ENCODE assay signal across 7 cellular contexts in the genomic region with DNA sequence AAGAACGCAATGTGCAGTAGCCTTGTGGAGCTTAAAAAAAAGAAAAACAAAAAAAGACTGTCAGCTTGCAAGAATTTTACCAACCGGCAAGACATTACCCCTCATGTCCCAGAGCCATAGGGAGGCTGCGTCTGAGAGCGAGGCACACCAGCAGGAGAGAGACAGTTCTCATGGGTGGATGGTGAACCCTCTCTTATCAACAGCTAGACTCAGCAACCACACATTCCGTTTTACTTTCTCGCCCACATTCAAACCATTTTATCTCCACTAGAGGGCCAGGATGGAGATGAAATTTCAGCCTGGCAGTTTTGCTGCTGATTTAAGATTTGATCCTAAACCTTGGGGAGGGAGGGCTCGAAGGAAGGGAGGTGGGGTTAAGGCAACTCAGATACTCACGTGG.
DNase-seq lines count a peak whose midpoint lies in the region; ATAC-seq and TF ChIP-seq lines count a peak whose summit lies in the region.

No MANE protein-coding gene starts in this region.

- peaks cover 8 to 10% of the 10 kb centered on the region in 2 experiments for H3K4me1 ChIP-seq in trophoblast cell (ENCODE audit: control insufficient read depth in 1 of 2, insufficient read depth in 2 of 2, low read length in 2 of 2)

- H4K91ac ChIP-seq in trophoblast cell (ENCODE audit: low read depth, low read length): no peak overlapping the region

- no peak overlapping the region for H2BK12ac ChIP-seq in trophoblast cell (ENCODE audit: low read length)

- no peak overlapping the region for H3K4me2 ChIP-seq in trophoblast cell (ENCODE audit: low read length)

- H3K14ac ChIP-seq in trophoblast cell (ENCODE audit: low read length): no peak overlapping the region

- H3K9ac ChIP-seq in trophoblast cell (ENCODE audit: low read length): no peak overlapping the region

- H3K27me3 Mint-ChIP-seq in activated CD4-positive, alpha-beta memory T cell treated with anti-CD3 and anti-CD28 coated beads, Interleukin-2, amount 10 ng/mL, durations not matched to agents 7 days and 5 days: no peaks in the 10 kb centered on the region

- H2BK5ac ChIP-seq in trophoblast cell (ENCODE audit: low read depth, low read length, poor library complexity): no peak overlapping the region

- H3K36me3 ChIP-seq in trophoblast cell (ENCODE audit: control insufficient read depth in 1 of 2, insufficient read depth in 2 of 2, low read length in 2 of 2): no peaks in the 10 kb centered on the region

- no peak overlapping the region for H3K4me3 Mint-ChIP-seq in activated CD4-positive, alpha-beta memory T cell treated with anti-CD3 and anti-CD28 coated beads, Interleukin-2, amount 10 ng/mL, durations not matched to agents 7 days and 5 days

- H3K23ac ChIP-seq in trophoblast cell (ENCODE audit: low read length): no peak overlapping the region

- H4K12ac ChIP-seq in trophoblast cell (ENCODE audit: low read depth, low read length): no peak overlapping the region

- CTCF ChIA-PET in activated CD4-positive, alpha-beta memory T cell treated with anti-CD3 and anti-CD28 coated beads, Interleukin-2, amount 10 ng/mL, durations not matched to agents 7 days and 5 days (lab: Charles Lee): interaction anchor here (0.7 to 4.5 kb wide), 30 partner anchors 10 to 257 kb away, joined by 3 to 86 read pairs (median 4); partner anchors contain the start of gene ATXN1

- H3K27ac ChIP-seq in trophoblast cell (ENCODE audit: low read depth, low read length): no peak overlapping the region

- H2AK5ac ChIP-seq in trophoblast cell (ENCODE audit: low read length): no peak overlapping the region

- no CpG with 5 or more reads among the region's 8 CpGs for WGBS in trophoblast cell (ENCODE audit: extremely low coverage, insufficient coverage, insufficient read length)

- H3K79me1 ChIP-seq in trophoblast cell (ENCODE audit: low read length): no peaks in the 10 kb centered on the region

- no peak overlapping the region for H2BK120ac ChIP-seq in trophoblast cell (ENCODE audit: insufficient read depth, low read length, poor library complexity)

- H3K79me2 ChIP-seq in trophoblast cell (ENCODE audit: control insufficient read depth, insufficient read depth, low read length, poor library complexity): no peaks in the 10 kb centered on the region

- H3K36me3 Mint-ChIP-seq in activated CD4-positive, alpha-beta memory T cell treated with anti-CD3 and anti-CD28 coated beads, Interleukin-2, amount 10 ng/mL, durations not matched to agents 7 days and 5 days (ENCODE audit: low read depth): peaks cover 42% of the 10 kb centered on the region

- no peaks in the 10 kb centered on the region for H3K9me3 ChIP-seq in trophoblast cell (ENCODE audit: insufficient read depth, low read depth, low read length)

- DNase-seq in ELF-1 (ENCODE audit: low read depth, low spot score) (peak; percentile 45), foreskin fibroblast (peak; percentile 37 to 78), trophoblast cell (peak; percentile 17 to 61), NCI-H510A (lab: John Stamatoyannopoulos, UW) (no peak)
- DNase-seq in Jurkat, Clone E6-1 (ENCODE audit: low read depth, low spot score): peak; percentile 83
- peak; percentile 41 for DNase-seq in activated CD4-positive, alpha-beta memory T cell treated with anti-CD3 and anti-CD28 coated beads, Interleukin-2, amount 10 ng/mL, durations not matched to agents 7 days and 5 days

- H3K27me3 ChIP-seq in trophoblast cell (ENCODE audit: insufficient read depth, low read length): no peaks in the 10 kb centered on the region

- H3K4me3 ChIP-seq in Jurkat, Clone E6-1 (ENCODE audit: low read length): no peak overlapping the region
- H3K4me3 ChIP-seq in foreskin fibroblast (ENCODE audit: low read depth in 1 of 2, low read length in 2 of 2) (no peak overlapping the region), trophoblast cell (ENCODE audit: low read depth, low read length) (no peak overlapping the region)

- POLR2A ChIA-PET in activated CD4-positive, alpha-beta memory T cell treated with anti-CD3 and anti-CD28 coated beads, Interleukin-2, amount 10 ng/mL, durations not matched to agents 7 days and 5 days (lab: Charles Lee): interaction anchor here (0.9 to 4.8 kb wide), 13 partner anchors 26 to 257 kb away, joined by 3 to 45 read pairs (median 4); partner anchors contain the start of gene ATXN1

- H3K27ac Mint-ChIP-seq in activated CD4-positive, alpha-beta memory T cell treated with anti-CD3 and anti-CD28 coated beads, Interleukin-2, amount 10 ng/mL, durations not matched to agents 7 days and 5 days: peak overlapping the region; percentile 24

- H3K4me1 Mint-ChIP-seq in activated CD4-positive, alpha-beta memory T cell treated with anti-CD3 and anti-CD28 coated beads, Interleukin-2, amount 10 ng/mL, durations not matched to agents 7 days and 5 days: peaks cover 78% of the 10 kb centered on the region

- no peak overlapping the region for H3K4ac ChIP-seq in trophoblast cell (ENCODE audit: low read depth, low read length)

- no peak overlapping the region for H2AFZ ChIP-seq in trophoblast cell (ENCODE audit: insufficient read depth, low read length, poor library complexity)

- ATAC-seq in GM18498 (IDR thresholded peaks at IDR 0.05; ENCODE audit: unreplicated experiment): no peak

- no peaks in the 10 kb centered on the region for H3K9me3 Mint-ChIP-seq in activated CD4-positive, alpha-beta memory T cell treated with anti-CD3 and anti-CD28 coated beads, Interleukin-2, amount 10 ng/mL, durations not matched to agents 7 days and 5 days

- H3K18ac ChIP-seq in trophoblast cell (ENCODE audit: low read length): no peak overlapping the region

- no peak overlapping the region for H4K8ac ChIP-seq in trophoblast cell (ENCODE audit: low read depth, low read length)

- peak; percentile 58 for TF ChIP-seq CTCF in foreskin fibroblast (IDR thresholded peaks at IDR 0.05; ENCODE audit: low read depth, low read length)
